1 cellular context compared by ENCODE assay signal in the genomic region with DNA sequence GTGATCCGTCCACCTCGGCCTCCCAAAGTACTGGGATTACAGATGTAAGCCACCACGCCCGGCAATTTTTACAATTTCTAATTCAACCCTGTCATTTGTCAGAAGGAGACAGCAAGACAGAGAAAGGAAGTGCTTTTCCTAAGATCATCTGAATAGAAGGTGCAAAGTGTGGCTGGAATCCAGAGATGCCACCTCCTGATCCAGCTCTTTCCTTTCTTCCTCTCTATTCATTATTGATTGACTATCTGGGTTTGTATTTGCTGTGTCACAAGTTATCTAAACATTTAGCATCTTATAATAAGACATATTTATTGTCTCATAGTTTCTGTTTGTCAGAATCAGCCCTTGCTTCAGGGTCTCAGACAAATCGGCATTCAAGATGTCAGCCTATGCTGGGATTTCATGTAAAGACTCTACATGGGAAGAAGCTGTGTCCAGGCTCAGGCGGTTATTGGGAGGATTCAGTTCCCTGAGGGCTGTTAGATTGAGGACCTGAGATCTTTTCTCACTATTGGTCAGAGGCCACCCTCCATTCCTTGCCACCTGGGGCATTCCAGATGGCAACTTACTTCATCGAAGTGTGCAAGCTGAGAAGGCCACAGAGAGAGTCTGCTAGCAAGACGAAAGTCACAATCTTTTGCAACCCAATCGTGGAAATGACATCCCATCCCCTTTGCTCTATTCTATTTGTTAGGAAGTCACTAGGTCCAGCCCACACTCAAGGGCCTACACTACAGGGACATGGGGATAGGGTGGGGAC.
TF ChIP-seq lines count a peak whose summit lies in the region.

No MANE protein-coding gene starts in this region.

TF ChIP-seq in K562, 482 proteins besides CTCF, POLR2A, EP300 and RAD21 (continued from another document):
- TF ChIP-seq, protein P1, sequence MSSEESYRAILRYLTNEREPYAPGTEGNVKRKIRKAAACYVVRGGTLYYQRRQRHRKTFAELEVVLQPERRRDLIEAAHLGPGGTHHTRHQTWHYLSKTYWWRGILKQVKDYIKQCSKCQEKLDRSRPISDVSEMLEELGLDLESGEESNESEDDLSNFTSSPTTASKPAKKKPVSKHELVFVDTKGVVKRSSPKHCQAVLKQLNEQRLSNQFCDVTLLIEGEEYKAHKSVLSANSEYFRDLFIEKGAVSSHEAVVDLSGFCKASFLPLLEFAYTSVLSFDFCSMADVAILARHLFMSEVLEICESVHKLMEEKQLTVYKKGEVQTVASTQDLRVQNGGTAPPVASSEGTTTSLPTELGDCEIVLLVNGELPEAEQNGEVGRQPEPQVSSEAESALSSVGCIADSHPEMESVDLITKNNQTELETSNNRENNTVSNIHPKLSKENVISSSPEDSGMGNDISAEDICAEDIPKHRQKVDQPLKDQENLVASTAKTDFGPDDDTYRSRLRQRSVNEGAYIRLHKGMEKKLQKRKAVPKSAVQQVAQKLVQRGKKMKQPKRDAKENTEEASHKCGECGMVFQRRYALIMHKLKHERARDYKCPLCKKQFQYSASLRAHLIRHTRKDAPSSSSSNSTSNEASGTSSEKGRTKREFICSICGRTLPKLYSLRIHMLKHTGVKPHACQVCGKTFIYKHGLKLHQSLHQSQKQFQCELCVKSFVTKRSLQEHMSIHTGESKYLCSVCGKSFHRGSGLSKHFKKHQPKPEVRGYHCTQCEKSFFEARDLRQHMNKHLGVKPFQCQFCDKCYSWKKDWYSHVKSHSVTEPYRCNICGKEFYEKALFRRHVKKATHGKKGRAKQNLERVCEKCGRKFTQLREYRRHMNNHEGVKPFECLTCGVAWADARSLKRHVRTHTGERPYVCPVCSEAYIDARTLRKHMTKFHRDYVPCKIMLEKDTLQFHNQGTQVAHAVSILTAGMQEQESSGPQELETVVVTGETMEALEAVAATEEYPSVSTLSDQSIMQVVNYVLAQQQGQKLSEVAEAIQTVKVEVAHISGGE (CRISPR knock-in tag; IDR thresholded peaks at IDR 0.05), result peak in 1 of 3 experiments; percentile 92; a peak in 2 of 6 replicates
- TF ChIP-seq ZZZ3 (IDR thresholded peaks at IDR 0.05) (no peak), EWSR1 (IDR thresholded peaks at IDR 0.05; ENCODE audit: borderline replicate concordance, low read depth, partially characterized antibody) (peak; percentile 73)
TF ChIP-seq in K562: peak in this region for 3.
